In the genomic region with DNA sequence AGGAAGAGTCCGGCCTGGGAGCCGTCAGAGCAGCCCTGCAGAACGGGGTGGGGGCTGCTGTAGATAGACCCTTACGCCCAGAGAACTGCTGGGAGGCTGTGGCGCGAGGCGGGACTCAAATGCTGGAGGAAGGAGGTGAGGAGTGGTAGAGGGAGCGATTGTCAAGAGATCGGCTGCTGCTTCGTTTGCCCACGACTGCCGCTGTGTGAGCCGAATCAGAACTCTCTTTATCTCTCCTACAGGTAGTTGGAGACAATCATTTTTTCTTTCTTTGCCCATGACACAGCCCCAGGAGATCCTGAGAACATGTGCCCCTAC, we compare ENCODE assay signal across 8 cellular contexts. TPM values are rescaled to one million over a fixed set of nuclear protein-coding genes. Genes with fewer than 3 reads are reported as not detected.
DNase-seq lines count a peak whose midpoint lies in the region; ATAC-seq, FAIRE-seq and TF ChIP-seq lines count a peak whose summit lies in the region.

No MANE protein-coding gene starts in this region.

- no peaks in the 10 kb centered on the region for H3K27me3 ChIP-seq in uterus

- TF ChIP-seq CTCF in AG09309 (IDR thresholded peaks at IDR 0.05; ENCODE audit: control insufficient read depth, insufficient read depth, low read depth, low read length, missing control alignments) (no peak), OCI-LY7 (conservative IDR thresholded peaks at IDR 0.05; ENCODE audit: low read length) (no peak), cardiac fibroblast (IDR thresholded peaks at IDR 0.05; ENCODE audit: low read depth, low read length) (no peak), uterus (IDR thresholded peaks at IDR 0.05) (no peak)

- BruUV-seq in OCI-LY7 (replicated peaks; lab: Mats Ljungman, UMichigan) = no TSS peak

- intact Hi-C loops in OCI-LY7 (cut with micrococcal nuclease; ENCODE audit: unreplicated experiment) (loop anchor here (1.0 to 2.0 kb wide), 3 partner anchors 27 to 210 kb away; partner anchors contain the start of genes LRSAM1, RPL12 and SLC2A8), uterus (cut with DNase I; ENCODE audit: low total_unique reads) (no loop called here)

- no peak for TF ChIP-seq POLR2A in uterus (IDR thresholded peaks at IDR 0.05)

- ATAC-seq in GM21528 (IDR thresholded peaks at IDR 0.05; ENCODE audit: low FRiP score, unreplicated experiment) = peak; percentile 20

- H3K4me3 ChIP-seq in AG09309 (ENCODE audit: control insufficient read depth, low read depth, low read length) (peak overlapping the region; percentile 96), OCI-LY7 (ENCODE audit: low read depth, low read length, poor library complexity, severe bottlenecking) (peak overlapping the region; percentile 84), cardiac fibroblast (replicated peaks in 1 of 2; ENCODE audit: low read depth in 2 of 2, low read length in 2 of 2) (peak overlapping the region; percentile 90 to 96), mesodermal cell (ENCODE audit: extremely low read depth, insufficient read depth, low read length, poor library complexity, severe bottlenecking) (peak overlapping the region; percentile 89), uterus (peak overlapping the region; percentile 62 to 81)

- WGBS in mesodermal cell (ENCODE audit: insufficient coverage in 2 of 2), 2 experiments = 0% methylated on average over 3 to 7 of the region's 13 CpGs

- peak overlapping the region; percentile 97 for H3K4me2 ChIP-seq in OCI-LY7 (ENCODE audit: low read length)

- FAIRE-seq in frontal cortex (lab: Jason Lieb, UNC) = no peak

- peak overlapping the region; percentile 41 for H3K27ac ChIP-seq in OCI-LY7 (ENCODE audit: low read depth, low read length, poor library complexity, severe bottlenecking)
- peak overlapping the region; percentile 84 for H3K27ac ChIP-seq in mesodermal cell (ENCODE audit: low read depth, low read length, severe bottlenecking)
- peak overlapping the region; percentile 90 to 93 for H3K27ac ChIP-seq in uterus

- no peaks in the 10 kb centered on the region for H4K20me1 ChIP-seq in OCI-LY7 (ENCODE audit: insufficient read depth, low read length)

- CTCF ChIA-PET in OCI-LY7 (lab: Charles Lee; ENCODE audit: unreplicated experiment) = no interaction called here

- H2AFZ ChIP-seq in OCI-LY7 (ENCODE audit: low read length) = peak overlapping the region; percentile 96; the same call in 1 of the 2 replicates

- POLR2A ChIA-PET in OCI-LY7 (lab: Charles Lee) = interaction anchor here (0.6 to 1.0 kb wide), 2 partner anchors 17 to 44 kb away, joined by 3 to 4 read pairs; no protein-coding TSS in a partner anchor

- DNase-seq in AG09309 (ENCODE audit: low read depth) (no peak), OCI-LY7 (ENCODE audit: low spot score) (peak; percentile 27), cardiac fibroblast (ENCODE audit: low read depth in 2 of 2) (no peak), uterus (no peak), frontal cortex (ENCODE audit: low spot score in 2 of 2) (no peak), NCI-H2029 (lab: John Stamatoyannopoulos, UW) (no peak)

- H3K36me3 ChIP-seq in OCI-LY7 (ENCODE audit: insufficient read depth, low read length) = peaks cover 22% of the 10 kb centered on the region
- peaks cover 33% of the 10 kb centered on the region for H3K36me3 ChIP-seq in mesodermal cell (ENCODE audit: control insufficient read depth, insufficient read depth, low read length)
- no peaks in the 10 kb centered on the region for H3K36me3 ChIP-seq in uterus

- H3K4me1 ChIP-seq in OCI-LY7 (ENCODE audit: insufficient read depth, low read length, poor library complexity, severe bottlenecking) = peaks cover 22% of the 10 kb centered on the region
- H3K4me1 ChIP-seq in mesodermal cell (ENCODE audit: control insufficient read depth, insufficient read depth, low read length, poor library complexity, severe bottlenecking) = peaks cover 6% of the 10 kb centered on the region
- peaks cover 5 to 11% of the 10 kb centered on the region in 2 donors for H3K4me1 ChIP-seq in uterus

- H3K9me2 ChIP-seq in OCI-LY7 (ENCODE audit: insufficient read depth, low read length) = no peaks in the 10 kb centered on the region

- H3K79me2 ChIP-seq in OCI-LY7 (ENCODE audit: insufficient read depth, low read depth, low read length) = peaks cover 36% of the 10 kb centered on the region; the same call in 1 of the 2 replicates

- H3K9me3 ChIP-seq in OCI-LY7 (ENCODE audit: low read length) (no peaks in the 10 kb centered on the region), mesodermal cell (ENCODE audit: control insufficient read depth, low read length) (no peaks in the 10 kb centered on the region), uterus (no peaks in the 10 kb centered on the region)

RNA-seq across cellular contexts. Expression of gene ZNF79, which starts 0.4 kb away (rescaled TPM):
- total RNA-seq in OCI-LY7 (2014; rRNA removed; shearing (Covaris generic)) = 14.1 and 14.9 TPM in 2 replicates
- total RNA-seq in OCI-LY7 (2022) (9.3 and 9.4 TPM in 2 replicates), uterus (10 to 100 TPM in 3 of 4 donors, 1 to 10 TPM in 1; 3.8 to 14.1 (median 13.4) TPM), frontal cortex (12.2 TPM)
- polyA plus RNA-seq in mesodermal cell (2013, experiment 1 of 2) = 6.5 TPM
- 6.5 TPM for polyA plus RNA-seq in mesodermal cell (2013, experiment 2 of 2)

RNA-seq across cellular contexts. Expression of gene RPL12, which starts 26.6 kb away (rescaled TPM):
- 1,855 and 1,868 TPM in 2 replicates for total RNA-seq in OCI-LY7 (2014; rRNA removed; shearing (Covaris generic))
- total RNA-seq in OCI-LY7 (2022) = 1,622 and 1,726 TPM in 2 replicates
- 1,589 TPM for polyA plus RNA-seq in mesodermal cell (2013, experiment 1 of 2)
- polyA plus RNA-seq in mesodermal cell (2013, experiment 2 of 2) = 1,467 TPM
- total RNA-seq in uterus = 1,000 to 10,000 TPM in 3 of 4 donors, 100 to 1,000 TPM in 1; 999 to 4,423 (median 2,373) TPM
- 717 TPM for total RNA-seq in frontal cortex

RNA-seq across cellular contexts. Expression of gene LRSAM1, which starts 26.7 kb away (rescaled TPM):
- total RNA-seq in OCI-LY7 (2014; rRNA removed; shearing (Covaris generic)) = 13.6 and 20.8 TPM in 2 replicates
- total RNA-seq in OCI-LY7 (2022) (32.2 and 34.1 TPM in 2 replicates), uterus (10 to 100 TPM in 2 of 4 donors, 1 to 10 TPM in 2; 6.5 to 25.9 (median 11.3) TPM), frontal cortex (23.6 TPM)
- polyA plus RNA-seq in mesodermal cell (2013, experiment 1 of 2) = 20.3 TPM
- 17.1 TPM for polyA plus RNA-seq in mesodermal cell (2013, experiment 2 of 2)

RNA-seq across cellular contexts. Expression of gene SLC2A8, which starts 27.7 kb away (rescaled TPM):
- 5.6 and 11.9 TPM in 2 replicates for total RNA-seq in OCI-LY7 (2014; rRNA removed; shearing (Covaris generic))
- total RNA-seq in OCI-LY7 (2022) (18.0 and 19.6 TPM in 2 replicates), uterus (10 to 100 TPM in 2 of 4 donors, 1 to 10 TPM in 2; 1.8 to 45.1 (median 10.5) TPM), frontal cortex (9.0 TPM)
- 14.2 TPM for polyA plus RNA-seq in mesodermal cell (2013, experiment 1 of 2)
- 12.7 TPM for polyA plus RNA-seq in mesodermal cell (2013, experiment 2 of 2)

Comparison
In these comparisons a context has a peak if more than half of its experiments do, and no peak if none do; other contexts are left out.
1. H3K27ac ChIP-seq: peak in every context shown above with its lines; median percentile 92 in uterus; 84 in mesodermal cell; 41 in OCI-LY7.